28 cellular contexts compared by ENCODE assay signal in the genomic region with DNA sequence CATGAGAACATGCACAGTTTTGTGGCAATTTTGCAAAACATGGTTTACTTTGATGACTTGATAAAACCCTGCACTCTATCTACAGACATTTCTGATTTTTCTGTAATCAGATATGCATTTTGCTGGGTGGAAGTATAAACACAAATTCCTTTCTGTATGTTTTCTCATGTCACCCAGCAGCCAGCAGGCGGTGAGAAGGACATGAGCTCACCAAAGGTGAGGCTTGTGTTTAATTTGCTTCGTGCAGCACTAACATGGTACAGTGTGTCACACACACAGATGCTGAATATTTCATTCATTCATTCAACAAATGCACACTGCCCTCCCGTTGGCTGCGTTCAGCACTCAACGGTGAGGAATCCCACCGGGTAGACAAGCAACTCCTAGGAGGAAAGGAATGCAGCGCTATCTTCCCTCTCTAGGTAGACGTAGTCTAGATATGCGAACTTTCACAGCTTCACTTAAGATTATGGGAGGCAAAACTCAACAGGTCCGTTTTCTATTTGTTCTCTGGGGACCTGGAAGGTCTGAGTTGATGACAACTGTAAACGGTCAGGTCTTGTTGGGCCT.
DNase-seq lines count a peak whose midpoint lies in the region; ATAC-seq, FAIRE-seq and TF ChIP-seq lines count a peak whose summit lies in the region.
"Had no signal": no experiment of that assay in that cellular context is flagged by ENCODE, and none has a peak within 500 bp of the region (broad histone marks: within the 10 kb centered on the region; RNA-seq: fewer than 3 reads in every experiment).

No MANE protein-coding gene starts in this region.

- TF ChIP-seq CTCF in left ventricle myocardium inferior (IDR thresholded peaks at IDR 0.05; ENCODE audit: borderline replicate concordance): no peak
- no peak for TF ChIP-seq CTCF in bronchial epithelial cell (IDR thresholded peaks at IDR 0.05; ENCODE audit: insufficient read depth, low read length, severe bottlenecking)
- TF ChIP-seq CTCF in nephron progenitor cell (IDR thresholded peaks at IDR 0.05): no peak

- no peak for ATAC-seq in GM19397 (IDR thresholded peaks at IDR 0.05; ENCODE audit: unreplicated experiment)
- no peak for ATAC-seq in HG02571 (IDR thresholded peaks at IDR 0.05; ENCODE audit: unreplicated experiment)
- ATAC-seq: activated CD4-positive, CD25-positive, alpha-beta regulatory T cell treated with anti-CD3 and anti-CD28 coated beads, Interleukin-2, amount 50 U/mL, for 24 hours; CD8-positive, alpha-beta T cell; heart left ventricle; left colon; natural killer cell; sciatic nerve had no signal

- peak; percentile 55 for FAIRE-seq in bronchial epithelial cell (lab: Jason Lieb, UNC)
- FAIRE-seq: G401.6 had no signal

- peaks cover 73% of the 10 kb centered on the region for H3K4me1 Mint-ChIP-seq in nephron progenitor cell

- H3K9me3 Mint-ChIP-seq in nephron progenitor cell: no peaks in the 10 kb centered on the region
- H3K9me3 Mint-ChIP-seq: activated CD4-positive, alpha-beta memory T cell treated with anti-CD3 and anti-CD28 coated beads, Interleukin-2, amount 10 ng/mL, durations not matched to agents 7 days and 5 days; CD8-positive, alpha-beta T cell; central memory CD8-positive, alpha-beta T cell; natural killer cell; stimulated activated naive CD8-positive, alpha-beta T cell treated with anti-CD3 and anti-CD28 coated beads, Interleukin-15, Interleukin-2, amounts not matched to agents 100 ng/mL and 50 ng/mL, for 24 hours had no signal

- H3K27ac ChIP-seq in left ventricle myocardium inferior (replicated peaks): no peak overlapping the region
- H3K27ac ChIP-seq: 22Rv1, ascending aorta, heart left ventricle, PC-9, thyroid gland had no signal

- H3K36me3 ChIP-seq in left ventricle myocardium inferior (no peaks in the 10 kb centered on the region), bronchial epithelial cell (ENCODE audit: control insufficient read depth, insufficient read depth, low read length) (no peaks in the 10 kb centered on the region)
- H3K36me3 ChIP-seq: ascending aorta, heart left ventricle, thyroid gland had no signal

- H3K36me3 Mint-ChIP-seq in nephron progenitor cell (ENCODE audit: low read depth): no peaks in the 10 kb centered on the region
- H3K36me3 Mint-ChIP-seq: activated naive CD8-positive, alpha-beta T cell; CD8-positive, alpha-beta T cell; natural killer cell had no signal

- H3K27ac Mint-ChIP-seq in nephron progenitor cell: no peak overlapping the region
- H3K27ac Mint-ChIP-seq: activated CD4-positive, alpha-beta memory T cell treated with anti-CD3 and anti-CD28 coated beads, Interleukin-2, amount 10 ng/mL, durations not matched to agents 7 days and 5 days; activated naive CD8-positive, alpha-beta T cell; CD8-positive, alpha-beta T cell; natural killer cell; stimulated activated naive CD8-positive, alpha-beta T cell treated with anti-CD3 and anti-CD28 coated beads, Interleukin-15, Interleukin-2, amounts not matched to agents 100 ng/mL and 50 ng/mL, for 24 hours had no signal

- no peaks in the 10 kb centered on the region for H3K4me1 ChIP-seq in left ventricle myocardium inferior
- H3K4me1 ChIP-seq: ascending aorta, thyroid gland had no signal

- intact Hi-C loops in cardiac septum (cut with DNase I) (no loop called here), left ventricle myocardium inferior (cut with micrococcal nuclease) (no loop called here)

- H3K4me3 ChIP-seq in left ventricle myocardium inferior: no peak overlapping the region
- H3K4me3 ChIP-seq in bronchial epithelial cell (ENCODE audit: low read depth, low read length): no peak overlapping the region
- H3K4me3 ChIP-seq: ascending aorta, heart left ventricle, PC-9, thyroid gland had no signal

- no peaks in the 10 kb centered on the region for H3K27me3 Mint-ChIP-seq in nephron progenitor cell (ENCODE audit: low read depth, poor library complexity)
- H3K27me3 Mint-ChIP-seq: activated naive CD8-positive, alpha-beta T cell; stimulated activated naive CD8-positive, alpha-beta T cell treated with anti-CD3 and anti-CD28 coated beads, Interleukin-15, Interleukin-2, amounts not matched to agents 100 ng/mL and 50 ng/mL, for 24 hours had no signal

- no peaks in the 10 kb centered on the region for H3K27me3 ChIP-seq in left ventricle myocardium inferior (ENCODE audit: low read depth)
- no peaks in the 10 kb centered on the region for H3K27me3 ChIP-seq in bronchial epithelial cell (ENCODE audit: control insufficient read depth, insufficient read depth, low read length)
- H3K27me3 ChIP-seq: ascending aorta, heart left ventricle, thyroid gland had no signal

- DNase-seq in cardiac septum (ENCODE audit: low spot score) (peak; percentile 6), left ventricle myocardium inferior (no peak), bronchial epithelial cell (ENCODE audit: low read depth) (no peak), nephron progenitor cell (no peak), NCI-H69 (lab: John Stamatoyannopoulos, UW) (no peak), NCI-H2081 (lab: John Stamatoyannopoulos, UW) (no peak)
- DNase-seq: activated CD4-positive, alpha-beta memory T cell treated with anti-CD3 and anti-CD28 coated beads, Interleukin-2, amount 10 ng/mL, durations not matched to agents 7 days and 5 days; CD8-positive, alpha-beta T cell; GOT3; heart left ventricle; left colon; natural killer cell; NCI-H1105; NCI-H2029; NCI-H345; PC-9; SHP77; thyroid gland had no signal

- H3K4me3 Mint-ChIP-seq in nephron progenitor cell: peak overlapping the region; percentile 11
- H3K4me3 Mint-ChIP-seq: activated CD4-positive, alpha-beta memory T cell treated with anti-CD3 and anti-CD28 coated beads, Interleukin-2, amount 10 ng/mL, durations not matched to agents 7 days and 5 days; activated naive CD8-positive, alpha-beta T cell; CD8-positive, alpha-beta T cell; central memory CD8-positive, alpha-beta T cell; natural killer cell; stimulated activated naive CD8-positive, alpha-beta T cell treated with anti-CD3 and anti-CD28 coated beads, Interleukin-15, Interleukin-2, amounts not matched to agents 100 ng/mL and 50 ng/mL, for 24 hours had no signal

- no peaks in the 10 kb centered on the region for H3K9me3 ChIP-seq in left ventricle myocardium inferior (replicated peaks)
- H3K9me3 ChIP-seq: ascending aorta, heart left ventricle, thyroid gland had no signal
